18 cellular contexts compared by ENCODE assay signal in genomic region chr9:134936021-134936761, GRCh38. TPM values are rescaled to one million over a fixed set of nuclear protein-coding genes. Genes with fewer than 3 reads are reported as not detected.
A peak's percentile ranks its signal among the peaks of the same experiment; 100 is the strongest.
DNase-seq lines count a peak whose midpoint lies in the region; ATAC-seq, FAIRE-seq and TF ChIP-seq lines count a peak whose summit lies in the region.
"Had no signal": no experiment of that assay in that cellular context is flagged by ENCODE, and none has a peak within 500 bp of the region (broad histone marks: within the 10 kb centered on the region; RNA-seq: fewer than 3 reads in every experiment).

No MANE protein-coding gene starts in this region.

- no peaks in the 10 kb centered on the region for H3K79me2 ChIP-seq in HepG2 (ENCODE audit: insufficient read depth, low read length)
- no peaks in the 10 kb centered on the region for H3K79me2 ChIP-seq in K562 (ENCODE audit: control insufficient read depth, insufficient read depth, low read length)

- intact Hi-C loops in right lobe of liver (cut with DNase I) (no loop called here), HepG2 (cut with micrococcal nuclease; ENCODE audit: unreplicated experiment) (no loop called here), K562 (cut with micrococcal nuclease) (no loop called here), dorsolateral prefrontal cortex (cut with DNase I) (no loop called here)

- H3K27ac Mint-ChIP-seq in stimulated activated naive B cell treated with anti-CD40 and anti-IgM and Interleukin-4, amounts not matched to agents 10 μg/mL and 1 μg/mL and 100 μg/mL, for 72 hours: peak overlapping the region; percentile 68
- H3K27ac Mint-ChIP-seq in CD8-positive, alpha-beta memory T cell: no peak overlapping the region
- H3K27ac Mint-ChIP-seq: activated T-helper 2 cell treated with anti-CD3 and anti-CD28 coated beads, Interferon-gamma antibody, Interleukin-2, Interleukin-4, amounts not matched to agents 10 μg/mL and 5 μg/mL and 100 μg/mL, durations not matched to agents 14 hours and 24 hours and 36 hours; type B pancreatic cell had no signal

- no peaks in the 10 kb centered on the region for H3K9me1 ChIP-seq in K562 (ENCODE audit: control insufficient read depth, insufficient read depth, low read length)

- no peak overlapping the region for H3K9ac ChIP-seq in HepG2 (ENCODE audit: insufficient read depth, low read depth, low read length)
- no peak overlapping the region for H3K9ac ChIP-seq in K562 (ENCODE audit: insufficient read depth in 1 of 2, low read depth in 2 of 2, low read length in 2 of 2)

- TF ChIP-seq EP300 in HepG2 (IDR thresholded peaks at IDR 0.05; ENCODE audit: low read depth in 2 of 2, low read length in 2 of 2): no peak
- TF ChIP-seq EP300 in HepG2 (CRISPR knock-in tag; IDR thresholded peaks at IDR 0.05; ENCODE audit: borderline replicate concordance): no peak
- no peak for TF ChIP-seq EP300 in K562 (IDR thresholded peaks at IDR 0.05; ENCODE audit: low read length)

- H2AFZ ChIP-seq in HepG2 (ENCODE audit: low read length): no peak overlapping the region
- H2AFZ ChIP-seq in K562 (ENCODE audit: low read depth, low read length): no peak overlapping the region

- H4K20me1 ChIP-seq in HepG2 (ENCODE audit: insufficient read depth, low read length): 0 out of 2 replicates have a peak, but pooled peaks cover 2% of the 10 kb centered on the region
- peaks cover 18% of the 10 kb centered on the region for H4K20me1 ChIP-seq in K562 (replicated peaks; ENCODE audit: control insufficient read depth, insufficient read depth, low read length)

- H3K4me1 ChIP-seq in right lobe of liver: no peaks in the 10 kb centered on the region
- H3K4me1 ChIP-seq in HepG2 (ENCODE audit: insufficient read depth, low read length): no peaks in the 10 kb centered on the region
- H3K4me1 ChIP-seq in HEK293 (ENCODE audit: control insufficient read depth, insufficient read depth, low read length): no peaks in the 10 kb centered on the region
- H3K4me1 ChIP-seq in K562 (replicated peaks in 1 of 2; ENCODE audit: control insufficient read depth in 2 of 2, insufficient read depth in 2 of 2, low read length in 2 of 2): no peaks in the 10 kb centered on the region
- H3K4me1 ChIP-seq in CD8-positive, alpha-beta memory T cell (ENCODE audit: insufficient read depth, low read length): no peaks in the 10 kb centered on the region

- H3K4me3 ChIP-seq in right lobe of liver: no peak overlapping the region
- H3K4me3 ChIP-seq in HepG2 (replicated peaks in 1 of 3; ENCODE audit: insufficient read depth in 1 of 3, low read depth in 2 of 3, low read length in 3 of 3): no peak overlapping the region
- H3K4me3 ChIP-seq in HEK293 (ENCODE audit: low read depth, low read length): no peak overlapping the region
- no peak overlapping the region for H3K4me3 ChIP-seq in K562
- H3K4me3 ChIP-seq in CD8-positive, alpha-beta memory T cell (ENCODE audit: low read length): no peak overlapping the region
- peak overlapping the region in 5 of 59 donors; percentile 6 to 33 (median 12) for H3K4me3 ChIP-seq in dorsolateral prefrontal cortex
- H3K4me3 ChIP-seq: mucosa of descending colon had no signal

- peak overlapping the region; percentile 29 to 38 for H3K4me3 Mint-ChIP-seq in stimulated activated naive B cell treated with anti-CD40 and anti-IgM and Interleukin-4, amounts not matched to agents 10 μg/mL and 1 μg/mL and 100 μg/mL, for 72 hours
- H3K4me3 Mint-ChIP-seq in CD8-positive, alpha-beta memory T cell: no peak overlapping the region

- H3K27me3 ChIP-seq in right lobe of liver (no peaks in the 10 kb centered on the region), HepG2 (ENCODE audit: control insufficient read depth in 1 of 2, insufficient read depth in 2 of 2, low read length in 2 of 2) (peaks cover 16 to 87% of the 10 kb centered on the region in 2 experiments), K562 (ENCODE audit: control insufficient read depth in 2 of 2, insufficient read depth in 2 of 2, low read length in 2 of 2) (peaks cover 7 to 79% of the 10 kb centered on the region in 2 experiments), dorsolateral prefrontal cortex (peaks cover 0 to 27% (median 0%) of the 10 kb centered on the region in 45 donors)
- H3K27me3 ChIP-seq in CD8-positive, alpha-beta memory T cell (ENCODE audit: insufficient read depth, low read length, poor library complexity, severe bottlenecking): no peaks in the 10 kb centered on the region

- TF ChIP-seq CTCF in right lobe of liver (IDR thresholded peaks at IDR 0.05) (no peak), HepG2 (CRISPR knock-in tag; IDR thresholded peaks at IDR 0.05) (no peak), HEK293 (tag by site-specific recombination; IDR thresholded peaks at IDR 0.05) (no peak), K562 (IDR thresholded peaks at IDR 0.05 in 2 of 3, conservative IDR thresholded peaks at IDR 0.05 in 1 of 3; ENCODE audit: insufficient read depth in 2 of 3, low read depth in 1 of 3, low read length in 3 of 3) (no peak), dorsolateral prefrontal cortex (IDR thresholded peaks at IDR 0.05 in 54 of 56, conservative IDR thresholded peaks at IDR 0.05 in 2 of 56; ENCODE audit: low read depth in 1 of 56, partially characterized antibody in 56 of 56) (no peak)

- DNase-seq in right lobe of liver (peak in 1 of 3 donors; percentile 40), HepG2 (ENCODE audit: low spot score) (no peak), K562 (ENCODE audit: extremely low read depth in 1 of 4, low spot score in 3 of 4) (peak; percentile 4 to 55 (median 49)), epidermal melanocyte (ENCODE audit: insufficient read length, low spot score) (no peak), dorsolateral prefrontal cortex (no peak)
- DNase-seq in stimulated activated naive B cell treated with anti-CD40 and anti-IgM and Interleukin-4, amounts not matched to agents 10 μg/mL and 1 μg/mL and 100 μg/mL, for 72 hours: no peak
- no peak for DNase-seq in CD8-positive, alpha-beta memory T cell
- DNase-seq: activated CD4-positive, alpha-beta T cell treated with anti-CD3 and anti-CD28 coated beads, Interleukin-2, amount 50 U/mL, for 48 hours; NCI-H1417; NCI-H510A; T1000 had no signal

- H3K9me3 Mint-ChIP-seq in stimulated activated naive B cell treated with anti-CD40 and anti-IgM and Interleukin-4, amounts not matched to agents 10 μg/mL and 1 μg/mL and 100 μg/mL, for 72 hours: no peaks in the 10 kb centered on the region
- H3K9me3 Mint-ChIP-seq in CD8-positive, alpha-beta memory T cell: no peaks in the 10 kb centered on the region
- H3K9me3 Mint-ChIP-seq: activated T-helper 2 cell treated with anti-CD3 and anti-CD28 coated beads, Interferon-gamma antibody, Interleukin-2, Interleukin-4, amounts not matched to agents 10 μg/mL and 5 μg/mL and 100 μg/mL, durations not matched to agents 14 hours and 24 hours and 36 hours; type B pancreatic cell had no signal

- BruUV-seq in HepG2 (replicated peaks; lab: Mats Ljungman, UMichigan) (no TSS peak), K562 (replicated peaks; lab: Mats Ljungman, UMichigan) (no TSS peak)

- peaks cover 57 to 67% of the 10 kb centered on the region in 2 donors for H3K4me1 Mint-ChIP-seq in stimulated activated naive B cell treated with anti-CD40 and anti-IgM and Interleukin-4, amounts not matched to agents 10 μg/mL and 1 μg/mL and 100 μg/mL, for 72 hours
- no peaks in the 10 kb centered on the region for H3K4me1 Mint-ChIP-seq in CD8-positive, alpha-beta memory T cell

- POLR2A ChIA-PET in HepG2 (lab: Yijun Ruan, JAX): no interaction called here
- POLR2A ChIA-PET in HEK293 (lab: Yijun Ruan, JAX): no interaction called here
- POLR2A ChIA-PET in K562 (lab: Yijun Ruan, JAX): interaction anchor here (0.5 to 0.7 kb wide), 3 partner anchors 8 to 122 kb away, joined by 3 to 5 read pairs (median 4); no protein-coding TSS in a partner anchor
- POLR2A ChIA-PET in CD8-positive, alpha-beta memory T cell (lab: Charles Lee): no interaction called here

- ATAC-seq in right lobe of liver (peak in 3 of 4 donors; percentile 14 to 67 (median 35)), HepG2 (no peak), K562 (no peak)
- peak; percentile 5 to 20 for ATAC-seq in stimulated activated naive B cell treated with anti-CD40 and anti-IgM and Interleukin-4, amounts not matched to agents 10 μg/mL and 1 μg/mL and 100 μg/mL, for 72 hours (replicated peaks)

- H3K9me3 ChIP-seq in right lobe of liver (no peaks in the 10 kb centered on the region), HepG2 (ENCODE audit: low read length) (no peaks in the 10 kb centered on the region), HEK293 (ENCODE audit: control insufficient read depth, insufficient read depth, low read depth, low read length) (no peaks in the 10 kb centered on the region), K562 (replicated peaks; ENCODE audit: control insufficient read depth, insufficient read depth, low read depth, low read length) (no peaks in the 10 kb centered on the region)
- H3K9me3 ChIP-seq in CD8-positive, alpha-beta memory T cell (ENCODE audit: low read length): no peaks in the 10 kb centered on the region
- H3K9me3 ChIP-seq: mucosa of descending colon had no signal

- TF ChIP-seq RAD21 in HepG2 (CRISPR knock-in tag; IDR thresholded peaks at IDR 0.05) (no peak), K562 (CRISPR knock-in tag; conservative IDR thresholded peaks at IDR 0.05 in 1 of 2, IDR thresholded peaks at IDR 0.05 in 1 of 2) (no peak)

- no peaks in the 10 kb centered on the region for H3K36me3 ChIP-seq in right lobe of liver
- H3K36me3 ChIP-seq in HepG2 (replicated peaks in 1 of 2; ENCODE audit: control insufficient read depth in 1 of 2, insufficient read depth in 2 of 2, low read length in 2 of 2): no peaks in the 10 kb centered on the region
- H3K36me3 ChIP-seq in HEK293 (ENCODE audit: control insufficient read depth in 2 of 2, insufficient read depth in 1 of 2, low read length in 2 of 2): no peaks in the 10 kb centered on the region
- H3K36me3 ChIP-seq in K562 (ENCODE audit: control insufficient read depth, insufficient read depth, low read length): no peaks in the 10 kb centered on the region
- no peaks in the 10 kb centered on the region for H3K36me3 ChIP-seq in CD8-positive, alpha-beta memory T cell (ENCODE audit: insufficient read depth, low read length)

- peaks cover 29 to 32% of the 10 kb centered on the region in 2 donors for H3K27me3 Mint-ChIP-seq in stimulated activated naive B cell treated with anti-CD40 and anti-IgM and Interleukin-4, amounts not matched to agents 10 μg/mL and 1 μg/mL and 100 μg/mL, for 72 hours
- H3K27me3 Mint-ChIP-seq in CD8-positive, alpha-beta memory T cell: peaks cover 8 to 22% of the 10 kb centered on the region in 2 donors

- H3K4me2 ChIP-seq in HepG2 (ENCODE audit: low read depth, low read length) (no peak overlapping the region), K562 (ENCODE audit: insufficient read depth, low read length) (no peak overlapping the region)

- CTCF ChIA-PET in HepG2 (lab: Yijun Ruan, JAX; ENCODE audit: low intra/inter-chr PET ratio, low total read pairs): no interaction called here
- CTCF ChIA-PET in HEK293 (lab: Yijun Ruan, JAX): no interaction called here
- CTCF ChIA-PET in K562 (lab: Yijun Ruan, JAX; ENCODE audit: low intra/inter-chr PET ratio): no interaction called here
- CTCF ChIA-PET in CD8-positive, alpha-beta memory T cell (lab: Charles Lee): no interaction called here

- FAIRE-seq in HepG2 (lab: Jason Lieb, UNC): no peak
- FAIRE-seq in K562 (lab: Jason Lieb, UNC): no peak
- FAIRE-seq: astrocyte had no signal

- H3K27ac ChIP-seq in right lobe of liver: no peak overlapping the region
- H3K27ac ChIP-seq in HepG2 (ENCODE audit: extremely low read length, insufficient read depth, low read length): no peak overlapping the region
- no peak overlapping the region for H3K27ac ChIP-seq in HEK293 (ENCODE audit: extremely low read depth, low read depth, low read length)
- no peak overlapping the region for H3K27ac ChIP-seq in K562 (ENCODE audit: extremely low read depth, low read depth, low read length)
- H3K27ac ChIP-seq in CD8-positive, alpha-beta memory T cell (ENCODE audit: low read depth, low read length): no peak overlapping the region
- H3K27ac ChIP-seq in dorsolateral prefrontal cortex: no peak overlapping the region

- in situ Hi-C loops in HepG2 (cut with HindIII; ENCODE audit: extremely low pct_ligation_motif_present, low pct_unique_long_range_greater_than_20kb) (no loop called here), K562 (cut with MboI) (no loop called here)

- WGBS in right lobe of liver (ENCODE audit: insufficient coverage, low coverage, low lambda C conversion rate, missing lambda C conversion rate): 67% methylated on average over 13 of the region's 17 CpGs
- WGBS in HepG2 (ENCODE audit: low lambda C conversion rate): 21% methylated on average over 9 of the region's 17 CpGs
- WGBS in K562 (ENCODE audit: insufficient coverage, low coverage, missing lambda C conversion rate): 0% methylated on average over 16 of the region's 17 CpGs

- TF ChIP-seq POLR2A in right lobe of liver (IDR thresholded peaks at IDR 0.05) (no peak), HepG2 (IDR thresholded peaks at IDR 0.05; ENCODE audit: insufficient read depth in 1 of 2, low read depth in 2 of 2, low read length in 2 of 2) (no peak), K562 (conservative IDR thresholded peaks at IDR 0.05) (no peak)

- no peaks in the 10 kb centered on the region for H3K36me3 Mint-ChIP-seq in stimulated activated naive B cell treated with anti-CD40 and anti-IgM and Interleukin-4, amounts not matched to agents 10 μg/mL and 1 μg/mL and 100 μg/mL, for 72 hours
- no peaks in the 10 kb centered on the region for H3K36me3 Mint-ChIP-seq in CD8-positive, alpha-beta memory T cell
- H3K36me3 Mint-ChIP-seq: type B pancreatic cell had no signal

RNA-seq across cellular contexts. Expression of gene FCN1, which starts 18.5 kb away (rescaled TPM):
- total RNA-seq in right lobe of liver: 1 to 10 TPM in 5 of 6 experiments, under 1 TPM in 1; 0.68 to 5.3 (median 1.7) TPM
- total RNA-seq in HepG2 (2016; rRNA removed; fragmentation: Illumina TruSeq; extraction: Trizol): not detected in 2 replicates
- not detected in 2 replicates for total RNA-seq in HepG2 (2016; cell fraction: cytosol; rRNA removed; fragmentation: Illumina TruSeq; extraction: Trizol; ENCODE audit: low read depth)
- not detected in 2 replicates for total RNA-seq in HepG2 (2016; cell fraction: insoluble cytoplasmic fraction; rRNA removed; fragmentation: Illumina TruSeq; extraction: Trizol)
- total RNA-seq in HepG2 (2016; cell fraction: membrane; rRNA removed; fragmentation: Illumina TruSeq; extraction: Trizol): not detected in 2 replicates
- not detected in 2 replicates for total RNA-seq in HepG2 (2016; cell fraction: nucleus; rRNA removed; fragmentation: Illumina TruSeq; extraction: Trizol)
- not detected in 2 replicates for polyA plus RNA-seq in HepG2 (2011; rRNA removed)
- polyA plus RNA-seq in HepG2 (2011; cell fraction: cytosol; rRNA removed): not detected in 2 replicates
- not detected in 2 replicates for polyA plus RNA-seq in HepG2 (2011; cell fraction: nucleus; rRNA removed)
- polyA plus RNA-seq in HepG2 (2012): not detected in 2 replicates
- polyA plus RNA-seq in HepG2 (2016; cell fraction: cytosol; fragmentation: Illumina TruSeq; extraction: Trizol; ENCODE audit: low read depth): not detected in 2 replicates
- polyA plus RNA-seq in HepG2 (2016; cell fraction: insoluble cytoplasmic fraction; fragmentation: Illumina TruSeq; extraction: Trizol; ENCODE audit: low read depth): not detected in 2 replicates
- not detected in 2 replicates for polyA plus RNA-seq in HepG2 (2016; cell fraction: membrane; fragmentation: Illumina TruSeq; extraction: Trizol; ENCODE audit: low read depth)
- not detected in 2 replicates for polyA plus RNA-seq in HepG2 (2016; cell fraction: nucleus; fragmentation: Illumina TruSeq; extraction: Trizol; ENCODE audit: insufficient read depth, low read depth)
- polyA minus RNA-seq in HepG2 (2011; rRNA and poly(A)+ RNA removed; ENCODE audit: low replicate concordance): not detected in 2 replicates
- polyA minus RNA-seq in HepG2 (2011; cell fraction: cytosol; rRNA and poly(A)+ RNA removed): not detected in 2 replicates
- polyA minus RNA-seq in HepG2 (2011; cell fraction: nucleus; rRNA and poly(A)+ RNA removed): not detected in 2 replicates
- total RNA-seq in K562 (2011; cell fraction: chromatin; rRNA removed; ENCODE audit: low replicate concordance): not detected in 2 replicates
- total RNA-seq in K562 (2011; cell fraction: nucleolus; rRNA removed): not detected in 2 replicates
- total RNA-seq in K562 (2011; cell fraction: nucleoplasm; rRNA removed): not detected in 2 replicates
- not detected in 2 replicates for total RNA-seq in K562 (2014; rRNA removed)
- not detected in 2 replicates for total RNA-seq in K562 (2014; rRNA removed; fragmentation: Illumina TruSeq; extraction: Trizol)
- total RNA-seq in K562 (2015; rRNA removed; fragmentation: Illumina TruSeq; extraction: Trizol): not detected in 2 replicates
- not detected in 2 replicates for total RNA-seq in K562 (2021)
- not detected in 2 replicates for polyA plus RNA-seq in K562 (2011; rRNA removed)
- not detected in 2 replicates for polyA plus RNA-seq in K562 (2011; cell fraction: cytosol; rRNA removed)
- polyA plus RNA-seq in K562 (2011; cell fraction: nucleus; rRNA removed): not detected in 2 replicates
- polyA plus RNA-seq in K562 (2012): not detected in 2 replicates
- polyA plus RNA-seq in K562 (2014; fragmentation: Illumina TruSeq; extraction: Trizol): not detected in 2 replicates
- polyA plus RNA-seq in K562 (2014; fragmentation: Nextera tagmentation; extraction: Ambion mirVana): not detected
- not detected in 2 replicates for polyA plus RNA-seq in K562 (2014; rRNA removed)
- polyA minus RNA-seq in K562 (2011; rRNA and poly(A)+ RNA removed): not detected in 2 replicates
- polyA minus RNA-seq in K562 (2011; cell fraction: cytosol; rRNA and poly(A)+ RNA removed): not detected in 2 replicates
- polyA minus RNA-seq in K562 (2011; cell fraction: nucleus; rRNA and poly(A)+ RNA removed): not detected in 2 replicates
- total RNA-seq in CD8-positive, alpha-beta memory T cell: 1 to 10 TPM; 1.6 to 2.3 TPM
- not detected for polyA plus RNA-seq in CD8-positive, alpha-beta memory T cell
- 10 to 100 TPM in 2 of 120 experiments, 1 to 10 TPM in 48, under 1 TPM in 55, not detected in 15; 0.12 to 13.4 (median 0.91) TPM for total RNA-seq in dorsolateral prefrontal cortex
- total RNA-seq: A673; activated T-helper 2 cell treated with anti-CD3 and anti-CD28 coated beads, Interferon-gamma antibody, Interleukin-2, Interleukin-4, amounts not matched to agents 10 μg/mL and 5 μg/mL and 100 μg/mL, durations not matched to agents 14 hours and 24 hours and 36 hours; astrocyte; pulmonary artery endothelial cell had no signal

RNA-seq across cellular contexts. Expression of gene FCN2, which starts 55.6 kb away (rescaled TPM):
- 100 to 1,000 TPM in 1 of 6 experiments, 10 to 100 TPM in 5; 46.6 to 116 (median 77.3) TPM for total RNA-seq in right lobe of liver
- total RNA-seq in HepG2 (2016; rRNA removed; fragmentation: Illumina TruSeq; extraction: Trizol): not detected in 2 replicates
- not detected in 2 replicates for total RNA-seq in HepG2 (2016; cell fraction: cytosol; rRNA removed; fragmentation: Illumina TruSeq; extraction: Trizol; ENCODE audit: low read depth)
- total RNA-seq in HepG2 (2016; cell fraction: insoluble cytoplasmic fraction; rRNA removed; fragmentation: Illumina TruSeq; extraction: Trizol): not detected in 2 replicates
- not detected in 2 replicates for total RNA-seq in HepG2 (2016; cell fraction: membrane; rRNA removed; fragmentation: Illumina TruSeq; extraction: Trizol)
- not detected in 2 replicates for total RNA-seq in HepG2 (2016; cell fraction: nucleus; rRNA removed; fragmentation: Illumina TruSeq; extraction: Trizol)
- polyA plus RNA-seq in HepG2 (2011; rRNA removed): not detected in 2 replicates
- polyA plus RNA-seq in HepG2 (2011; cell fraction: cytosol; rRNA removed): not detected in 2 replicates
- polyA plus RNA-seq in HepG2 (2011; cell fraction: nucleus; rRNA removed): not detected in 2 replicates
- polyA plus RNA-seq in HepG2 (2012): not detected in 2 replicates
- not detected in 2 replicates for polyA plus RNA-seq in HepG2 (2016; cell fraction: cytosol; fragmentation: Illumina TruSeq; extraction: Trizol; ENCODE audit: low read depth)
- polyA plus RNA-seq in HepG2 (2016; cell fraction: insoluble cytoplasmic fraction; fragmentation: Illumina TruSeq; extraction: Trizol; ENCODE audit: low read depth): not detected in 2 replicates
- not detected in 2 replicates for polyA plus RNA-seq in HepG2 (2016; cell fraction: membrane; fragmentation: Illumina TruSeq; extraction: Trizol; ENCODE audit: low read depth)
- polyA plus RNA-seq in HepG2 (2016; cell fraction: nucleus; fragmentation: Illumina TruSeq; extraction: Trizol; ENCODE audit: insufficient read depth, low read depth): not detected in 2 replicates
- polyA minus RNA-seq in HepG2 (2011; rRNA and poly(A)+ RNA removed; ENCODE audit: low replicate concordance): not detected in 2 replicates
- not detected in 2 replicates for polyA minus RNA-seq in HepG2 (2011; cell fraction: cytosol; rRNA and poly(A)+ RNA removed)
- not detected in 2 replicates for polyA minus RNA-seq in HepG2 (2011; cell fraction: nucleus; rRNA and poly(A)+ RNA removed)
- total RNA-seq in K562 (2011; cell fraction: chromatin; rRNA removed; ENCODE audit: low replicate concordance): not detected in 2 replicates
- not detected in 2 replicates for total RNA-seq in K562 (2011; cell fraction: nucleolus; rRNA removed)
- not detected in 2 replicates for total RNA-seq in K562 (2011; cell fraction: nucleoplasm; rRNA removed)
- not detected in 2 replicates for total RNA-seq in K562 (2014; rRNA removed)
- total RNA-seq in K562 (2014; rRNA removed; fragmentation: Illumina TruSeq; extraction: Trizol): not detected in 2 replicates
- total RNA-seq in K562 (2015; rRNA removed; fragmentation: Illumina TruSeq; extraction: Trizol): not detected in 2 replicates
- not detected in 2 replicates for total RNA-seq in K562 (2021)
- polyA plus RNA-seq in K562 (2011; rRNA removed): not detected in 2 replicates
- polyA plus RNA-seq in K562 (2011; cell fraction: cytosol; rRNA removed): not detected in 2 replicates
- not detected in 2 replicates for polyA plus RNA-seq in K562 (2011; cell fraction: nucleus; rRNA removed)
- polyA plus RNA-seq in K562 (2012): not detected in 2 replicates
- polyA plus RNA-seq in K562 (2014; fragmentation: Illumina TruSeq; extraction: Trizol): not detected in 2 replicates
- polyA plus RNA-seq in K562 (2014; fragmentation: Nextera tagmentation; extraction: Ambion mirVana): not detected
- polyA plus RNA-seq in K562 (2014; rRNA removed): not detected in 2 replicates
- not detected in 2 replicates for polyA minus RNA-seq in K562 (2011; rRNA and poly(A)+ RNA removed)
- not detected in 2 replicates for polyA minus RNA-seq in K562 (2011; cell fraction: cytosol; rRNA and poly(A)+ RNA removed)
- polyA minus RNA-seq in K562 (2011; cell fraction: nucleus; rRNA and poly(A)+ RNA removed): not detected in 2 replicates
- total RNA-seq in CD8-positive, alpha-beta memory T cell: not detected
- polyA plus RNA-seq in CD8-positive, alpha-beta memory T cell: not detected
- 1 to 10 TPM in 1 of 120 experiments, under 1 TPM in 10, not detected in 109; 0.50 to 2.7 (median 0.63) TPM for total RNA-seq in dorsolateral prefrontal cortex
- total RNA-seq: A673; activated T-helper 2 cell treated with anti-CD3 and anti-CD28 coated beads, Interferon-gamma antibody, Interleukin-2, Interleukin-4, amounts not matched to agents 10 μg/mL and 5 μg/mL and 100 μg/mL, durations not matched to agents 14 hours and 24 hours and 36 hours; astrocyte; mucosa of descending colon; pulmonary artery endothelial cell had no signal

Comparison
In these comparisons a context has a peak if more than half of its experiments do, and no peak if none do; other contexts are left out.
1. ATAC-seq: peak in right lobe of liver (3 of 4) and stimulated activated naive B cell treated with anti-CD40 and anti-IgM and Interleukin-4, amounts not matched to agents 10 μg/mL and 1 μg/mL and 100 μg/mL, for 72 hours (2 of 2); none in HepG2 (single experiment) and K562 (single experiment).
2. RNA of gene FCN2, which starts 55.6 kb away (total RNA-seq): 46.6 to 116 TPM in right lobe of liver; not detected in HepG2, not detected in K562, not detected in CD8-positive, alpha-beta memory T cell and 0.50 to 2.7 TPM in dorsolateral prefrontal cortex; every median in the first group is over 10 times any median in the second.
3. DNase-seq: peak in K562 (4 of 4); none in HepG2 (single experiment), stimulated activated naive B cell treated with anti-CD40 and anti-IgM and Interleukin-4, amounts not matched to agents 10 μg/mL and 1 μg/mL and 100 μg/mL, for 72 hours (single experiment), epidermal melanocyte (single experiment), CD8-positive, alpha-beta memory T cell (0 of 5) and dorsolateral prefrontal cortex (0 of 10).
4. H3K4me3 Mint-ChIP-seq: peak in stimulated activated naive B cell treated with anti-CD40 and anti-IgM and Interleukin-4, amounts not matched to agents 10 μg/mL and 1 μg/mL and 100 μg/mL, for 72 hours (2 of 2); none in CD8-positive, alpha-beta memory T cell (0 of 7).